Comparison of ENCODE assay signal across 23 cellular contexts in genomic region chr10:126646101-126646500, GRCh38. TPM values are rescaled to one million over a fixed set of nuclear protein-coding genes. Genes with fewer than 3 reads are reported as not detected.
A peak's percentile ranks its signal among the peaks of the same experiment; 100 is the strongest.
DNase-seq lines count a peak whose midpoint lies in the region; ATAC-seq, FAIRE-seq and TF ChIP-seq lines count a peak whose summit lies in the region.
"Had no signal": no experiment of that assay in that cellular context is flagged by ENCODE, and none has a peak within 500 bp of the region (broad histone marks: within the 10 kb centered on the region; RNA-seq: fewer than 3 reads in every experiment).

No MANE protein-coding gene starts in this region.

- H3K27ac Mint-ChIP-seq in CD14-positive monocyte, result no peak overlapping the region
- H3K27ac Mint-ChIP-seq in activated T-helper 17 cell treated with anti-CD3 and anti-CD28 coated beads, Interleukin-2, amount 50 U/mL, for 72 hours, result no peak overlapping the region
- H3K27ac Mint-ChIP-seq: natural killer cell; stimulated activated naive CD8-positive, alpha-beta T cell treated with anti-CD3 and anti-CD28 coated beads, Interleukin-15, amount 100 ng/mL, for 72 hours had no signal

- H3K36me3 Mint-ChIP-seq in CD14-positive monocyte, result no peaks in the 10 kb centered on the region
- no peaks in the 10 kb centered on the region for H3K36me3 Mint-ChIP-seq in activated T-helper 17 cell treated with anti-CD3 and anti-CD28 coated beads, Interleukin-2, amount 50 U/mL, for 72 hours (ENCODE audit: low read depth)
- H3K36me3 Mint-ChIP-seq: natural killer cell had no signal

- intact Hi-C loops in CD14-positive monocyte (cut with micrococcal nuclease), result no loop called here

- no peak for ATAC-seq in stimulated activated naive CD8-positive, alpha-beta T cell treated with anti-CD3 and anti-CD28 coated beads, Interleukin-15, Interleukin-2, amounts not matched to agents 100 U/mL and 50 U/mL, for 24 hours
- ATAC-seq in omental fat pad (ENCODE audit: low FRiP score) (no peak), GM19324 (IDR thresholded peaks at IDR 0.05; ENCODE audit: low FRiP score, unreplicated experiment) (no peak)
- ATAC-seq in activated T-helper 17 cell treated with anti-CD3 and anti-CD28 coated beads, Interleukin-2, amount 50 U/mL, for 72 hours (replicated peaks), result no peak
- ATAC-seq: natural killer cell; Panc1; psoas muscle; stimulated activated naive CD8-positive, alpha-beta T cell treated with anti-CD3 and anti-CD28 coated beads, Interleukin-15, amount 100 ng/mL, for 72 hours had no signal

- no peak for FAIRE-seq in bronchial epithelial cell (lab: Jason Lieb, UNC)

- H3K4me1 Mint-ChIP-seq in CD14-positive monocyte, result no peaks in the 10 kb centered on the region
- H3K4me1 Mint-ChIP-seq in activated T-helper 17 cell treated with anti-CD3 and anti-CD28 coated beads, Interleukin-2, amount 50 U/mL, for 72 hours, result no peaks in the 10 kb centered on the region
- H3K4me1 Mint-ChIP-seq: natural killer cell; stimulated activated naive CD8-positive, alpha-beta T cell treated with anti-CD3 and anti-CD28 coated beads, Interleukin-15, amount 100 ng/mL, for 72 hours had no signal

- no peak overlapping the region for H3K4me3 Mint-ChIP-seq in CD14-positive monocyte
- no peak overlapping the region for H3K4me3 Mint-ChIP-seq in activated T-helper 17 cell treated with anti-CD3 and anti-CD28 coated beads, Interleukin-2, amount 50 U/mL, for 72 hours
- H3K4me3 Mint-ChIP-seq: natural killer cell; stimulated activated naive CD8-positive, alpha-beta T cell treated with anti-CD3 and anti-CD28 coated beads, Interleukin-15, amount 100 ng/mL, for 72 hours had no signal

- peak; percentile 1 for DNase-seq in CD14-positive monocyte (ENCODE audit: low spot score)
- DNase-seq in LHCN-M2 (ENCODE audit: low read depth), result peak; percentile 70
- DNase-seq in bronchial epithelial cell (ENCODE audit: low read depth), result peak; percentile 36
- peak; percentile 31 for DNase-seq in iris pigment epithelial cell (ENCODE audit: low read depth)
- no peak for DNase-seq in stimulated activated naive CD8-positive, alpha-beta T cell treated with anti-CD3 and anti-CD28 coated beads, Interleukin-15, Interleukin-2, amounts not matched to agents 100 U/mL and 50 U/mL, for 24 hours
- DNase-seq in omental fat pad (ENCODE audit: low spot score), result no peak
- DNase-seq: activated CD4-positive, alpha-beta T cell treated with anti-CD3 and anti-CD28 coated beads, Interleukin-2, amount 50 U/mL, for 1 hour; activated naive CD4-positive, alpha-beta T cell treated with anti-CD3 and anti-CD28 coated beads, Interleukin-2, amount 50 U/mL, for 16 hours; activated T-cell treated with anti-CD3 and anti-CD28 coated beads for 4 hours; COR-L47; GDM1; islet precursor cell; MV-4-11; natural killer cell; NCI-H2029 treated with DMSO at 0.1 percent for 48 hours; NCI-H510A treated with DMSO at 0.1 percent for 48 hours; psoas muscle; stimulated activated naive CD8-positive, alpha-beta T cell treated with anti-CD3 and anti-CD28 coated beads, Interleukin-15, amount 100 ng/mL, for 72 hours; uterus had no signal

- no peaks in the 10 kb centered on the region for H3K27me3 ChIP-seq in bronchial epithelial cell (ENCODE audit: control insufficient read depth, insufficient read depth, low read length)
- H3K27me3 ChIP-seq: cardiac muscle cell, uterus had no signal

- peaks cover 1 to 3% (median 3%) of the 10 kb centered on the region in 3 donors for H3K27me3 Mint-ChIP-seq in CD14-positive monocyte (ENCODE audit: low read depth in 3 of 3)
- H3K27me3 Mint-ChIP-seq in activated T-helper 17 cell treated with anti-CD3 and anti-CD28 coated beads, Interleukin-2, amount 50 U/mL, for 72 hours, result no peaks in the 10 kb centered on the region
- H3K27me3 Mint-ChIP-seq: stimulated activated naive CD8-positive, alpha-beta T cell treated with anti-CD3 and anti-CD28 coated beads, Interleukin-15, amount 100 ng/mL, for 72 hours had no signal

- no peak overlapping the region for H3K4me3 ChIP-seq in bronchial epithelial cell (ENCODE audit: low read depth, low read length)
- H3K4me3 ChIP-seq: cardiac muscle cell, psoas muscle, uterus had no signal

- H3K36me3 ChIP-seq in bronchial epithelial cell (ENCODE audit: control insufficient read depth, insufficient read depth, low read length), result no peaks in the 10 kb centered on the region
- H3K36me3 ChIP-seq: cardiac muscle cell, uterus had no signal

- no peak for TF ChIP-seq CTCF in CD14-positive monocyte (IDR thresholded peaks at IDR 0.05)
- TF ChIP-seq CTCF in bronchial epithelial cell (IDR thresholded peaks at IDR 0.05; ENCODE audit: insufficient read depth, low read length, severe bottlenecking), result no peak
- TF ChIP-seq CTCF in omental fat pad (IDR thresholded peaks at IDR 0.05), result no peak

- H3K9me3 Mint-ChIP-seq in CD14-positive monocyte, result peaks cover 0 to 11% (median 3%) of the 10 kb centered on the region in 7 donors
- no peaks in the 10 kb centered on the region for H3K9me3 Mint-ChIP-seq in activated T-helper 17 cell treated with anti-CD3 and anti-CD28 coated beads, Interleukin-2, amount 50 U/mL, for 72 hours
- H3K9me3 Mint-ChIP-seq: natural killer cell had no signal

RNA-seq across cellular contexts. Expression of gene C10orf90, which starts 24.4 kb away (rescaled TPM):
- polyA plus RNA-seq in CD14-positive monocyte, result not detected
- total RNA-seq in LHCN-M2 (2014; rRNA removed), result 1.0 and 2.7 TPM in 2 replicates
- polyA plus RNA-seq in LHCN-M2 (2012), result 0.39 TPM
- total RNA-seq in bronchial epithelial cell, result not detected in 2 replicates
- under 1 TPM in 2 of 4 donors, not detected in 2; 0.72 to 0.75 TPM for total RNA-seq in omental fat pad
- total RNA-seq in activated T-helper 17 cell treated with anti-CD3 and anti-CD28 coated beads, Interleukin-2, amount 50 U/mL, for 72 hours, result under 1 TPM; 0.19 to 0.26 TPM
- total RNA-seq: cardiac muscle cell, natural killer cell had no signal
- polyA plus RNA-seq: cardiac muscle cell had no signal

Comparison
In these comparisons a context has a peak if more than half of its experiments do, and no peak if none do; other contexts are left out.
1. DNase-seq: peak in CD14-positive monocyte (single experiment), LHCN-M2 (single experiment), bronchial epithelial cell (single experiment) and iris pigment epithelial cell (single experiment); none in stimulated activated naive CD8-positive, alpha-beta T cell treated with anti-CD3 and anti-CD28 coated beads, Interleukin-15, Interleukin-2, amounts not matched to agents 100 U/mL and 50 U/mL, for 24 hours (single experiment) and omental fat pad (single experiment).